Comparison of ENCODE assay signal across 13 cellular contexts in the genomic region with DNA sequence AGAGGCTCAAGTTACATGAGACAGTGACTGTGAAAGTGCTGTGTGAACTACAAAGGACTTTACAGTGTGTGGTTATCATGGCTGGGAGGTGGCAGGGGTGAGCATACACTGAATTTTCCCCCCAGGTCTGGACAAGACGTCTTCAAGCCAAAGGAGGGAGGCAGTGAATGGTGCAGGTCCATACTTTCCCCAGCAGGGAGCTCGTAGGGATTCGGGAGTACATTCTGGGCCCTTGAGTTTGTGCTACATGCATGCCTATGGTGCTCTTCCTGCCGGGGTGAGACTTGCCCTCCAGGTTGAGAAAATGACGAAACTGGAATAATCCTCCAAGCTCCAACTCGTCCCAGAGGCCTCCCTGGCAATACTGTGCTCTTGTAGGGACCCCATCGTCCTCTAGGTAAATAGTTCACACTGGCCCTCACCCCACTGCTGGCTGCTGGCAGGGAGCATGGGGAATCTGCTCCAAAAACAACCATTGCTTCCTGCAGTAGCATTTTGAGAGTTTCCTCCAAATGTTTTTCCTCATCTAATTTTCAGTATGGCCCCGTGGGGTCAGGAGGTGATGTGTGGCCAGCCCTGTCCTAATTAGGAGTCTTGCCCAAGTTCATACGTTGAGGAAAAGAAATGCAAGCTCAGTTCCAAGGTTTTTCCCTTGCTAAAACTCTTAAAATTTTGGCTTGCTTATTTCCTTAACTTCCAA. TPM values are rescaled to one million over a fixed set of nuclear protein-coding genes. Genes with fewer than 3 reads are reported as not detected.
A peak's percentile ranks its signal among the peaks of the same experiment; 100 is the strongest.
DNase-seq lines count a peak whose midpoint lies in the region; ATAC-seq, FAIRE-seq and TF ChIP-seq lines count a peak whose summit lies in the region.
"Had no signal": no experiment of that assay in that cellular context is flagged by ENCODE, and none has a peak within 500 bp of the region (broad histone marks: within the 10 kb centered on the region; RNA-seq: fewer than 3 reads in every experiment).

No MANE protein-coding gene starts in this region.

- no peak overlapping the region for H3K27ac ChIP-seq in right cardiac atrium (ENCODE audit: low read length)

- no peak for FAIRE-seq in frontal cortex (lab: Jason Lieb, UNC)
- FAIRE-seq: K562, pancreas had no signal

- no peaks in the 10 kb centered on the region for H3K9me3 Mint-ChIP-seq in natural killer cell
- H3K9me3 Mint-ChIP-seq in natural killer cell treated with Interleukin-12 subunit alpha and Interleukin-12 subunit beta and Interleukin-15 and Interleukin-18, amount 100 ng/mL, for 72 hours: no peaks in the 10 kb centered on the region
- no peaks in the 10 kb centered on the region for H3K9me3 Mint-ChIP-seq in activated CD8-positive, alpha-beta T cell treated with anti-CD3 and anti-CD28 coated beads, Interleukin-2, amount 10 ng/mL, durations not matched to agents 7 days and 5 days (ENCODE audit: insufficient read depth)

- intact Hi-C loops in natural killer cell (cut with micrococcal nuclease) (loop anchor here (2.0 to 10.0 kb wide), 2 partner anchors 266 to 350 kb away; no protein-coding TSS in a partner anchor), right cardiac atrium (cut with DNase I) (loop anchor here (2.0 to 10.0 kb wide), 6 partner anchors 126 to 354 kb away; no protein-coding TSS in a partner anchor), posterior vena cava (cut with DNase I) (loop anchor here (5.0 kb wide), 2 partner anchors 134 to 349 kb away; no protein-coding TSS in a partner anchor)

- H3K36me3 Mint-ChIP-seq in natural killer cell: peaks cover 14% of the 10 kb centered on the region
- H3K36me3 Mint-ChIP-seq in natural killer cell treated with Interleukin-12 subunit alpha and Interleukin-12 subunit beta and Interleukin-15 and Interleukin-18, amount 100 ng/mL, for 72 hours: no peaks in the 10 kb centered on the region
- peaks cover 2% of the 10 kb centered on the region for H3K36me3 Mint-ChIP-seq in activated CD8-positive, alpha-beta T cell treated with anti-CD3 and anti-CD28 coated beads, Interleukin-2, amount 10 ng/mL, durations not matched to agents 7 days and 5 days (ENCODE audit: low read depth)

- no peaks in the 10 kb centered on the region for H3K27me3 ChIP-seq in right cardiac atrium (ENCODE audit: control insufficient read depth, insufficient read depth)

- DNase-seq in natural killer cell (no peak), right cardiac atrium (peak; percentile 24 to 74 (median 71)), Ammon's horn (ENCODE audit: low spot score) (no peak), posterior vena cava (ENCODE audit: low spot score) (no peak), frontal cortex (ENCODE audit: low spot score in 2 of 2) (no peak)
- DNase-seq in natural killer cell treated with Interleukin-12 subunit alpha and Interleukin-12 subunit beta and Interleukin-15 and Interleukin-18, amount 100 ng/mL, for 72 hours (ENCODE audit: low spot score): no peak
- DNase-seq in activated CD8-positive, alpha-beta T cell treated with anti-CD3 and anti-CD28 coated beads, Interleukin-2, amount 10 ng/mL, durations not matched to agents 7 days and 5 days: no peak
- DNase-seq: DMS79, NCI-H524 treated with DMSO at 0.1 percent for 48 hours, pancreas, WERI-Rb-1 had no signal

- peak overlapping the region; percentile 93 for H3K4me3 Mint-ChIP-seq in natural killer cell
- H3K4me3 Mint-ChIP-seq in natural killer cell treated with Interleukin-12 subunit alpha and Interleukin-12 subunit beta and Interleukin-15 and Interleukin-18, amount 100 ng/mL, for 72 hours: no peak overlapping the region
- H3K4me3 Mint-ChIP-seq in activated CD8-positive, alpha-beta T cell treated with anti-CD3 and anti-CD28 coated beads, Interleukin-2, amount 10 ng/mL, durations not matched to agents 7 days and 5 days: peak overlapping the region; percentile 35

- no peaks in the 10 kb centered on the region for H3K9me3 ChIP-seq in right cardiac atrium (ENCODE audit: control insufficient read depth, low read length)
- H3K9me3 ChIP-seq: pancreas had no signal

- H3K4me1 ChIP-seq in right cardiac atrium (ENCODE audit: control insufficient read depth, insufficient read depth, low read length): peaks cover 3% of the 10 kb centered on the region

- WGBS in right cardiac atrium: 49% methylated on average over 9 of the region's 9 CpGs

- peaks cover 33 to 37% of the 10 kb centered on the region in 2 donors for H3K4me1 Mint-ChIP-seq in natural killer cell
- H3K4me1 Mint-ChIP-seq in natural killer cell treated with Interleukin-12 subunit alpha and Interleukin-12 subunit beta and Interleukin-15 and Interleukin-18, amount 100 ng/mL, for 72 hours (ENCODE audit: low read depth in 2 of 2): peaks cover 15 to 20% of the 10 kb centered on the region in 2 donors
- H3K4me1 Mint-ChIP-seq in activated CD8-positive, alpha-beta T cell treated with anti-CD3 and anti-CD28 coated beads, Interleukin-2, amount 10 ng/mL, durations not matched to agents 7 days and 5 days (ENCODE audit: low read depth): peaks cover 17% of the 10 kb centered on the region

- POLR2A ChIA-PET in activated CD8-positive, alpha-beta T cell treated with anti-CD3 and anti-CD28 coated beads, Interleukin-2, amount 10 ng/mL, durations not matched to agents 7 days and 5 days (lab: Charles Lee): interaction anchor here (0.8 to 1.4 kb wide), 2 partner anchors 8 to 124 kb away, joined by 3 to 4 read pairs; no protein-coding TSS in a partner anchor

- no peak overlapping the region for H3K4me3 ChIP-seq in right cardiac atrium (ENCODE audit: low read length)

- CTCF ChIA-PET in activated CD8-positive, alpha-beta T cell treated with anti-CD3 and anti-CD28 coated beads, Interleukin-2, amount 10 ng/mL, durations not matched to agents 7 days and 5 days (lab: Charles Lee): interaction anchor here (0.9 to 4.2 kb wide), 30 partner anchors 7 to 565 kb away, joined by 3 to 45 read pairs (median 4); a partner anchor contains a TSS

- no peak for ATAC-seq in natural killer cell
- no peak for ATAC-seq in natural killer cell treated with Interleukin-12 subunit alpha and Interleukin-12 subunit beta and Interleukin-15 and Interleukin-18, amount 100 ng/mL, for 72 hours
- no peak for ATAC-seq in activated CD8-positive, alpha-beta T cell treated with anti-CD3 and anti-CD28 coated beads, Interleukin-2, amount 10 ng/mL, durations not matched to agents 7 days and 5 days
- peak; percentile 69 to 74 for ATAC-seq in right cardiac atrium
- no peak for ATAC-seq in HG03571 (IDR thresholded peaks at IDR 0.05; ENCODE audit: unreplicated experiment)

- TF ChIP-seq CTCF in natural killer cell (IDR thresholded peaks at IDR 0.05): no peak

- H3K27ac Mint-ChIP-seq in natural killer cell: peak overlapping the region; percentile 73 to 76
- peak overlapping the region in 1 of 2 donors; percentile 61 for H3K27ac Mint-ChIP-seq in natural killer cell treated with Interleukin-12 subunit alpha and Interleukin-12 subunit beta and Interleukin-15 and Interleukin-18, amount 100 ng/mL, for 72 hours
- no peak overlapping the region for H3K27ac Mint-ChIP-seq in activated CD8-positive, alpha-beta T cell treated with anti-CD3 and anti-CD28 coated beads, Interleukin-2, amount 10 ng/mL, durations not matched to agents 7 days and 5 days

- H3K27me3 Mint-ChIP-seq in natural killer cell (ENCODE audit: low read depth in 2 of 2): no peaks in the 10 kb centered on the region
- no peaks in the 10 kb centered on the region for H3K27me3 Mint-ChIP-seq in natural killer cell treated with Interleukin-12 subunit alpha and Interleukin-12 subunit beta and Interleukin-15 and Interleukin-18, amount 100 ng/mL, for 72 hours
- no peaks in the 10 kb centered on the region for H3K27me3 Mint-ChIP-seq in activated CD8-positive, alpha-beta T cell treated with anti-CD3 and anti-CD28 coated beads, Interleukin-2, amount 10 ng/mL, durations not matched to agents 7 days and 5 days (ENCODE audit: low read depth)

RNA-seq across cellular contexts. Expression of a gene that starts 57.6 kb away (rescaled TPM):
- total RNA-seq in natural killer cell (10 to 100 TPM; 24.8 to 42.0 (median 40.2) TPM), right cardiac atrium (under 1 TPM; 0.06 to 0.18 (median 0.16) TPM), posterior vena cava (under 1 TPM; 0.37 to 0.57 TPM), frontal cortex (under 0.01 TPM)
- total RNA-seq in natural killer cell treated with Interleukin-12 subunit alpha and Interleukin-12 subunit beta and Interleukin-15 and Interleukin-18, amount 100 ng/mL, for 72 hours: 1 to 10 TPM; 3.3 to 5.7 TPM
- 1 to 10 TPM; 8.6 to 9.2 TPM for total RNA-seq in activated CD8-positive, alpha-beta T cell treated with anti-CD3 and anti-CD28 coated beads, Interleukin-2, amount 10 ng/mL, durations not matched to agents 7 days and 5 days
- 0.05 TPM for polyA plus RNA-seq in right cardiac atrium
- total RNA-seq: K562 had no signal
- polyA plus RNA-seq: K562 had no signal

Comparison
In these comparisons a context has a peak if more than half of its experiments do, and no peak if none do; other contexts are left out.
1. ATAC-seq: peak in right cardiac atrium (2 of 2); none in natural killer cell (0 of 3), natural killer cell treated with Interleukin-12 subunit alpha and Interleukin-12 subunit beta and Interleukin-15 and Interleukin-18, amount 100 ng/mL, for 72 hours (0 of 2), activated CD8-positive, alpha-beta T cell treated with anti-CD3 and anti-CD28 coated beads, Interleukin-2, amount 10 ng/mL, durations not matched to agents 7 days and 5 days (single experiment) and HG03571 (single experiment).
2. DNase-seq: peak in right cardiac atrium (3 of 3); none in natural killer cell (single experiment), natural killer cell treated with Interleukin-12 subunit alpha and Interleukin-12 subunit beta and Interleukin-15 and Interleukin-18, amount 100 ng/mL, for 72 hours (single experiment), activated CD8-positive, alpha-beta T cell treated with anti-CD3 and anti-CD28 coated beads, Interleukin-2, amount 10 ng/mL, durations not matched to agents 7 days and 5 days (single experiment), Ammon's horn (single experiment), posterior vena cava (single experiment) and frontal cortex (0 of 2).